Comparison of ENCODE assay signal across 16 cellular contexts in the genomic region with DNA sequence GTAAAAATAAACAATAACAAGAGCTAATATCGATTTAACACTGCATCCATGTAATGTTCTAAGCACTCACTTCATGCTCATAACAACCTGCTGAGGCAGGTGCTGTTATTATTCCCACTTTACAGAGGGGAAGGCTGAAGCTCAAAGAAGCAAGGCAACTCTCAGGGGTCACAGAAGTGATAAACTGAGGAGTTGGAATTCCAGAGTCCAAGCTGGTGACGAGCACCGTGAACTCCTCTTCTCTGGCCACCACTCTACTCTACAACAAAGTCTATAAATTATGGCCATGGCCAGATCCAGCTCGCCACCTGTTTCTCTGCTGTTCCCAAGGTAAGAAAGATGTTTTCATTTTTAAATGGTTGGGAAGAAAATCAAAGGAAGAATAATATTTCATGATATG.
"Had no signal": no experiment of that assay in that cellular context is flagged by ENCODE, and none has a peak within 500 bp of the region (broad histone marks: within the 10 kb centered on the region; RNA-seq: fewer than 3 reads in every experiment).

No MANE protein-coding gene starts in this region.

- H3K36me3 ChIP-seq: left lung, neural progenitor cell, upper lobe of right lung had no signal

- ATAC-seq: left lung; naive thymus-derived CD8-positive, alpha-beta T cell; sciatic nerve; upper lobe of right lung; WTC11 had no signal

- H3K4me3 ChIP-seq: left lung, lung, neural progenitor cell, upper lobe of right lung had no signal

- H3K27ac ChIP-seq: left lung, neural progenitor cell, upper lobe of right lung had no signal

- H3K27me3 ChIP-seq: left lung, neural progenitor cell, upper lobe of right lung had no signal

- H3K9ac ChIP-seq: neural progenitor cell had no signal

- H3K9me3 ChIP-seq: left lung, upper lobe of right lung had no signal

- H3K4me1 ChIP-seq: left lung, neural progenitor cell, upper lobe of right lung had no signal

- DNase-seq: activated CD4-positive, alpha-beta T cell treated with anti-CD3 and anti-CD28 coated beads, Interleukin-2, amount 50 U/mL, for 4 hours; activated naive CD4-positive, alpha-beta T cell treated with Interleukin-2 at 50 U/mL for 16 hours; activated naive CD8-positive, alpha-beta T cell treated with anti-CD3 and anti-CD28 coated beads for 36 hours; activated T-cell treated with anti-CD3 and anti-CD28 coated beads, Interleukin-2, amount 50 U/mL, for 48 hours; central memory CD4-positive, alpha-beta T cell; foreskin fibroblast; left lung; naive thymus-derived CD8-positive, alpha-beta T cell; stimulated activated CD4-positive, alpha-beta T cell treated with anti-CD3 and anti-CD28 coated beads, Interleukin-2, amount 100 ng/mL, for 48 hours; stimulated activated naive CD4-positive, alpha-beta T cell; T1000; upper lobe of right lung had no signal
